ENCODE assay signal across 1 cellular context in genomic region chr1:173447224-173447623, GRCh38.
TF ChIP-seq lines count a peak whose summit lies in the region.

No MANE protein-coding gene starts in this region.

TF ChIP-seq in HepG2, 621 proteins besides CTCF, POLR2A, EP300 and RAD21 (continued from another document):
- no peak for TF ChIP-seq ARID5B (CRISPR knock-in tag; IDR thresholded peaks at IDR 0.05)
- no peak for TF ChIP-seq ZFP91 (CRISPR knock-in tag; IDR thresholded peaks at IDR 0.05; ENCODE audit: borderline replicate concordance)
- no peak for TF ChIP-seq BCLAF1 (IDR thresholded peaks at IDR 0.05)
- no peak for TF ChIP-seq ATF4 (CRISPR knock-in tag; IDR thresholded peaks at IDR 0.05)
